1 cellular context compared by ENCODE assay signal in genomic region chr7:32496052-32496813, GRCh38.
TF ChIP-seq lines count a peak whose summit lies in the region.

No MANE protein-coding gene starts in this region.

TF ChIP-seq in GM12878, 131 proteins besides CTCF, POLR2A, EP300 and RAD21 (continued from another document):
- TF ChIP-seq PKNOX1 (IDR thresholded peaks at IDR 0.05) = peak; percentile 71
